11 cellular contexts compared by ENCODE assay signal in genomic region chr17:65485388-65486299, GRCh38.
A peak's percentile ranks its signal among the peaks of the same experiment; 100 is the strongest.
DNase-seq lines count a peak whose midpoint lies in the region; ATAC-seq and TF ChIP-seq lines count a peak whose summit lies in the region.
"Had no signal": no experiment of that assay in that cellular context is flagged by ENCODE, and none has a peak within 500 bp of the region (broad histone marks: within the 10 kb centered on the region; RNA-seq: fewer than 3 reads in every experiment).

No MANE protein-coding gene starts in this region.

- H2AFZ ChIP-seq in mammary epithelial cell (ENCODE audit: low read depth, low read length) = no peak overlapping the region

- H3K79me2 ChIP-seq in mammary epithelial cell (ENCODE audit: insufficient read depth, low read length) = no peaks in the 10 kb centered on the region

- H3K27me3 Mint-ChIP-seq in MCF 10A (ENCODE audit: insufficient read depth, unreplicated experiment) (peaks cover 15% of the 10 kb centered on the region), chondrocyte (ENCODE audit: low read depth) (peaks cover 11% of the 10 kb centered on the region)

- no peak overlapping the region for H3K4me3 ChIP-seq in mammary epithelial cell (replicated peaks in 1 of 3; ENCODE audit: insufficient read depth in 1 of 3, low read depth in 2 of 3, low read length in 3 of 3)
- no peak overlapping the region for H3K4me3 ChIP-seq in upper lobe of right lung
- H3K4me3 ChIP-seq: uterus had no signal

- H3K4me1 Mint-ChIP-seq in MCF 10A (ENCODE audit: insufficient read depth, unreplicated experiment) (no peaks in the 10 kb centered on the region), chondrocyte (ENCODE audit: low read depth) (peaks cover 8% of the 10 kb centered on the region)

- H3K9me3 Mint-ChIP-seq in MCF 10A (ENCODE audit: unreplicated experiment) (no peaks in the 10 kb centered on the region), chondrocyte (ENCODE audit: low read depth) (no peaks in the 10 kb centered on the region)

- POLR2A ChIA-PET in MCF 10A (lab: Yijun Ruan, JAX) = no interaction called here

- H3K27ac ChIP-seq in mammary epithelial cell (ENCODE audit: insufficient read depth, low read depth, low read length) (no peak overlapping the region), upper lobe of right lung (peak overlapping the region; percentile 72)
- H3K27ac ChIP-seq: uterus had no signal

- WGBS in mammary epithelial cell (ENCODE audit: low coverage, missing lambda C conversion rate) = 19% methylated on average over 8 of the region's 9 CpGs

- peak; percentile 18 for DNase-seq in MCF 10A (ENCODE audit: unreplicated experiment)
- no peak for DNase-seq in mammary epithelial cell
- no peak for DNase-seq in chondrocyte (ENCODE audit: low spot score)
- no peak for DNase-seq in left colon
- DNase-seq in upper lobe of right lung = peak; percentile 91
- no peak for DNase-seq in NCI-H748 treated with DMSO at 0.1 percent for 48 hours (lab: John Stamatoyannopoulos, UW)
- DNase-seq in occipital lobe (lab: John Stamatoyannopoulos, UW) = no peak
- DNase-seq: NCI-H226, T-helper 1 cell, uterus had no signal

- BruUV-seq in MCF 10A (replicated peaks; lab: Mats Ljungman, UMichigan) = no TSS peak
- no TSS peak for BruUV-seq in mammary epithelial cell (replicated peaks; lab: Mats Ljungman, UMichigan)

- H3K4me1 ChIP-seq in mammary epithelial cell (ENCODE audit: insufficient read depth, low read length) (no peaks in the 10 kb centered on the region), upper lobe of right lung (no peaks in the 10 kb centered on the region)
- H3K4me1 ChIP-seq: uterus had no signal

- CTCF ChIA-PET in MCF 10A (lab: Yijun Ruan, JAX) = no interaction called here
- CTCF ChIA-PET in mammary epithelial cell (lab: Charles Lee; ENCODE audit: low non-redundant PET) = no interaction called here

- H4K20me1 ChIP-seq in mammary epithelial cell (ENCODE audit: insufficient read depth, low read length) = no peaks in the 10 kb centered on the region

- H3K9me3 ChIP-seq in mammary epithelial cell (replicated peaks; ENCODE audit: insufficient read depth, low read length) = peaks cover 8% of the 10 kb centered on the region
- H3K9me3 ChIP-seq in upper lobe of right lung = no peaks in the 10 kb centered on the region
- H3K9me3 ChIP-seq: uterus had no signal

- no peak overlapping the region for H3K4me3 Mint-ChIP-seq in MCF 10A (ENCODE audit: unreplicated experiment)
- H3K4me3 Mint-ChIP-seq in chondrocyte (ENCODE audit: unreplicated experiment) = no peak overlapping the region

- ATAC-seq in left colon (peak; percentile 21), upper lobe of right lung (peak; percentile 83), HG02623 (IDR thresholded peaks at IDR 0.05; ENCODE audit: unreplicated experiment) (no peak)

- in situ Hi-C loops in mammary epithelial cell (cut with MboI; ENCODE audit: low sequenced_read_pairs in 2 of 2) = no loop called here

- no peaks in the 10 kb centered on the region for H3K27me3 ChIP-seq in mammary epithelial cell (ENCODE audit: insufficient read depth, low read length)
- no peaks in the 10 kb centered on the region for H3K27me3 ChIP-seq in upper lobe of right lung
- H3K27me3 ChIP-seq: uterus had no signal

- no peak overlapping the region for H3K9ac ChIP-seq in mammary epithelial cell (ENCODE audit: insufficient read depth, low read length)

- H3K36me3 ChIP-seq in mammary epithelial cell (ENCODE audit: insufficient read depth, low read length) (no peaks in the 10 kb centered on the region), upper lobe of right lung (no peaks in the 10 kb centered on the region)
- H3K36me3 ChIP-seq: uterus had no signal

- intact Hi-C loops in MCF 10A (cut with micrococcal nuclease) = no loop called here
- intact Hi-C loops in mammary epithelial cell (cut with micrococcal nuclease) = no loop called here
- intact Hi-C loops in left colon (cut with DNase I, micrococcal nuclease) = no loop called here
- intact Hi-C loops in upper lobe of right lung (cut with DNase I) = no loop called here

- TF ChIP-seq CTCF in MCF 10A (IDR thresholded peaks at IDR 0.05; ENCODE audit: unreplicated experiment) = no peak
- TF ChIP-seq CTCF in mammary epithelial cell (conservative IDR thresholded peaks at IDR 0.05 in 1 of 2, IDR thresholded peaks at IDR 0.05 in 1 of 2; ENCODE audit: extremely low read depth in 1 of 2, insufficient read depth in 1 of 2, low read depth in 1 of 2, low read length in 2 of 2) = no peak
- no peak for TF ChIP-seq CTCF in chondrocyte (IDR thresholded peaks at IDR 0.05)
- TF ChIP-seq CTCF in upper lobe of right lung (IDR thresholded peaks at IDR 0.05) = no peak

- H3K27ac Mint-ChIP-seq in MCF 10A (ENCODE audit: low read depth, unreplicated experiment) (no peak overlapping the region), chondrocyte (ENCODE audit: unreplicated experiment) (peak overlapping the region; percentile 1)

- dilution Hi-C loops in mammary epithelial cell (cut with HindIII; ENCODE audit: low sequenced_read_pairs) = no loop called here

- H3K36me3 Mint-ChIP-seq in MCF 10A (ENCODE audit: insufficient read depth, unreplicated experiment) (peaks cover 4% of the 10 kb centered on the region), chondrocyte (ENCODE audit: low read depth) (no peaks in the 10 kb centered on the region)

- H3K4me2 ChIP-seq in mammary epithelial cell (ENCODE audit: insufficient read depth, low read depth, low read length) = no peak overlapping the region

Comparison
In these comparisons a context has a peak if more than half of its experiments do, and no peak if none do; other contexts are left out.
1. DNase-seq: peak in MCF 10A (single experiment) and upper lobe of right lung (single experiment); none in mammary epithelial cell (single experiment), chondrocyte (single experiment), left colon (0 of 2), NCI-H748 treated with DMSO at 0.1 percent for 48 hours (single experiment) and occipital lobe (single experiment).